9 cellular contexts compared by ENCODE assay signal in genomic region chr11:12122083-12122482, GRCh38. TPM values are rescaled to one million over a fixed set of nuclear protein-coding genes. Genes with fewer than 3 reads are reported as not detected.
A peak's percentile ranks its signal among the peaks of the same experiment; 100 is the strongest.
DNase-seq lines count a peak whose midpoint lies in the region; ATAC-seq and TF ChIP-seq lines count a peak whose summit lies in the region.
"Had no signal": no experiment of that assay in that cellular context is flagged by ENCODE, and none has a peak within 500 bp of the region (broad histone marks: within the 10 kb centered on the region; RNA-seq: fewer than 3 reads in every experiment).

No MANE protein-coding gene starts in this region.

- ATAC-seq in GM19467 (IDR thresholded peaks at IDR 0.05; ENCODE audit: unreplicated experiment) = no peak

- H3K4me3 ChIP-seq in cardiac muscle cell = no peak overlapping the region
- H3K4me3 ChIP-seq in right atrium auricular region = no peak overlapping the region
- no peak overlapping the region for H3K4me3 ChIP-seq in fibroblast of mammary gland (ENCODE audit: control insufficient read depth, low read depth, low read length)
- no peak overlapping the region for H3K4me3 ChIP-seq in tibial nerve

- H3K36me3 ChIP-seq in cardiac muscle cell (no peaks in the 10 kb centered on the region), right atrium auricular region (no peaks in the 10 kb centered on the region), tibial nerve (no peaks in the 10 kb centered on the region)

- no peak for DNase-seq in cardiac muscle cell (ENCODE audit: low read depth in 1 of 2, low spot score in 1 of 2)
- DNase-seq in right atrium auricular region (ENCODE audit: low spot score) = no peak
- peak; percentile 79 for DNase-seq in NCI-H69 (lab: John Stamatoyannopoulos, UW)
- no peak for DNase-seq in fibroblast of mammary gland (ENCODE audit: low read depth)
- no peak for DNase-seq in tibial nerve (ENCODE audit: low spot score in 2 of 2)
- no peak for DNase-seq in NCI-H1436 treated with DMSO at 0.1 percent for 48 hours (lab: John Stamatoyannopoulos, UW)
- DNase-seq in GM03348 (ENCODE audit: low spot score) = no peak
- DNase-seq: activated naive CD4-positive, alpha-beta T cell had no signal

- no peaks in the 10 kb centered on the region for H3K27me3 ChIP-seq in cardiac muscle cell
- H3K27me3 ChIP-seq in right atrium auricular region = no peaks in the 10 kb centered on the region
- H3K27me3 ChIP-seq in tibial nerve = no peaks in the 10 kb centered on the region

- peak; percentile 49 for TF ChIP-seq CTCF in cardiac muscle cell (IDR thresholded peaks at IDR 0.05; ENCODE audit: low read depth, low read length)
- TF ChIP-seq CTCF in right atrium auricular region (IDR thresholded peaks at IDR 0.05) = peak in 1 of 2 donors; percentile 51
- peak; percentile 38 for TF ChIP-seq CTCF in fibroblast of mammary gland (conservative IDR thresholded peaks at IDR 0.05; ENCODE audit: control insufficient read depth, insufficient read depth, low read depth, low read length)
- TF ChIP-seq CTCF in tibial nerve (IDR thresholded peaks at IDR 0.05) = peak in 3 of 5 experiments; percentile 12 to 40 (median 27)

- H3K4me1 ChIP-seq in cardiac muscle cell (ENCODE audit: low read depth) (peaks cover 72% of the 10 kb centered on the region), right atrium auricular region (peaks cover 0 to 85% of the 10 kb centered on the region in 2 donors), tibial nerve (peaks cover 0 to 65% (median 17%) of the 10 kb centered on the region in 4 donors)

- TF ChIP-seq POLR2A in tibial nerve (IDR thresholded peaks at IDR 0.05) = no peak

- WGBS in tibial nerve, 2 donors = 83 to 85% methylated on average over 6 of the region's 6 CpGs

- no peak for TF ChIP-seq EP300 in tibial nerve (IDR thresholded peaks at IDR 0.05)

- H3K27ac ChIP-seq in cardiac muscle cell = peak overlapping the region; percentile 83
- peak overlapping the region in 1 of 2 donors; percentile 0 for H3K27ac ChIP-seq in right atrium auricular region
- H3K27ac ChIP-seq in tibial nerve = peak overlapping the region in 1 of 4 donors; percentile 51

- H3K9me3 ChIP-seq in cardiac muscle cell (ENCODE audit: low read depth) (no peaks in the 10 kb centered on the region), right atrium auricular region (no peaks in the 10 kb centered on the region), tibial nerve (no peaks in the 10 kb centered on the region)

RNA-seq across cellular contexts. Expression of gene MICAL2, which starts 11.7 kb away (rescaled TPM):
- total RNA-seq in cardiac muscle cell = 123 and 178 TPM in 2 replicates
- polyA plus RNA-seq in cardiac muscle cell = 153 and 191 TPM in 2 replicates
- 10 to 100 TPM; 77.6 to 84.5 TPM for total RNA-seq in right atrium auricular region
- 100 to 1,000 TPM in 2 of 4 donors, 10 to 100 TPM in 2; 87.0 to 136 (median 101) TPM for total RNA-seq in tibial nerve
